ENCODE assay signal across 14 cellular contexts in genomic region chr5:61641748-61642565, GRCh38.
DNase-seq lines count a peak whose midpoint lies in the region; ATAC-seq, FAIRE-seq and TF ChIP-seq lines count a peak whose summit lies in the region.
"Had no signal": no experiment of that assay in that cellular context is flagged by ENCODE, and none has a peak within 500 bp of the region (broad histone marks: within the 10 kb centered on the region; RNA-seq: fewer than 3 reads in every experiment).

No MANE protein-coding gene starts in this region.

- peak; percentile 31 for TF ChIP-seq CTCF in AG09309 (IDR thresholded peaks at IDR 0.05; ENCODE audit: control insufficient read depth, insufficient read depth, low read depth, low read length, missing control alignments)
- peak; percentile 14 for TF ChIP-seq CTCF in GM13977 (IDR thresholded peaks at IDR 0.05; ENCODE audit: extremely low read depth, insufficient read depth, missing control alignments)
- TF ChIP-seq CTCF in left lung (IDR thresholded peaks at IDR 0.05): no peak
- no peak for TF ChIP-seq CTCF in mesothelial cell of epicardium (IDR thresholded peaks at IDR 0.05; ENCODE audit: unreplicated experiment)

- no peaks in the 10 kb centered on the region for H3K4me1 ChIP-seq in left lung

- in situ Hi-C loops in GM13977 (cut with MboI; ENCODE audit: low pct_unique_long_range_greater_than_20kb, low sequenced_read_pairs, unreplicated experiment): no loop called here

- H3K9me3 ChIP-seq in left lung: no peaks in the 10 kb centered on the region

- H3K27ac Mint-ChIP-seq in mesothelial cell of epicardium: no peak overlapping the region
- H3K27ac Mint-ChIP-seq: activated T-helper 2 cell treated with anti-CD3 and anti-CD28 coated beads, Interferon-gamma antibody, Interleukin-2, Interleukin-4, amounts not matched to agents 10 μg/mL and 5 μg/mL and 100 μg/mL, durations not matched to agents 14 hours and 24 hours and 36 hours; CD4-positive, alpha-beta T cell; nephron progenitor cell had no signal

- H3K27me3 ChIP-seq in left lung: no peaks in the 10 kb centered on the region

- ATAC-seq in left lung: peak; percentile 30

- H3K36me3 ChIP-seq in left lung: no peaks in the 10 kb centered on the region

- no peak for FAIRE-seq in RCC 7860 (lab: Jason Lieb, UNC)
- FAIRE-seq: islet of Langerhans had no signal

- H3K4me3 ChIP-seq in AG09309 (ENCODE audit: control insufficient read depth, low read depth, low read length) (no peak overlapping the region), left lung (no peak overlapping the region)

- no peaks in the 10 kb centered on the region for H3K9me3 Mint-ChIP-seq in mesothelial cell of epicardium
- H3K9me3 Mint-ChIP-seq: activated T-helper 2 cell treated with anti-CD3 and anti-CD28 coated beads, Interferon-gamma antibody, Interleukin-2, Interleukin-4, amounts not matched to agents 10 μg/mL and 5 μg/mL and 100 μg/mL, durations not matched to agents 14 hours and 24 hours and 36 hours; CD4-positive, alpha-beta T cell; central memory CD8-positive, alpha-beta T cell; nephron progenitor cell had no signal

- intact Hi-C loops in left lung (cut with DNase I): no loop called here

- H3K36me3 Mint-ChIP-seq in mesothelial cell of epicardium: no peaks in the 10 kb centered on the region

- H3K4me3 Mint-ChIP-seq in mesothelial cell of epicardium: no peak overlapping the region
- H3K4me3 Mint-ChIP-seq: CD4-positive, alpha-beta T cell; central memory CD8-positive, alpha-beta T cell; nephron progenitor cell had no signal

- H3K4me1 Mint-ChIP-seq in mesothelial cell of epicardium: peaks cover 22% of the 10 kb centered on the region
- H3K4me1 Mint-ChIP-seq: central memory CD8-positive, alpha-beta T cell had no signal

- H3K27me3 Mint-ChIP-seq in mesothelial cell of epicardium (ENCODE audit: low read depth): peaks cover 8% of the 10 kb centered on the region

- no peak overlapping the region for H3K27ac ChIP-seq in left lung

- DNase-seq in AG09309 (ENCODE audit: low read depth) (no peak), GM13977 (ENCODE audit: low spot score) (no peak), amniotic epithelial cell (ENCODE audit: low read depth) (peak; percentile 19), left lung (no peak), mesothelial cell of epicardium (ENCODE audit: low spot score in 2 of 2, unreplicated experiment in 2 of 2) (no peak), NCI-H2227 treated with DMSO at 0.1 percent for 48 hours (lab: John Stamatoyannopoulos, UW) (no peak), H4 (ENCODE audit: low spot score) (no peak), RCC 7860 (ENCODE audit: low spot score) (no peak)
- DNase-seq: CD4-positive, alpha-beta T cell; NCI-H524; nephron progenitor cell had no signal

Comparison
In these comparisons a context has a peak if more than half of its experiments do, and no peak if none do; other contexts are left out.
1. CTCF ChIP-seq: peak in AG09309 (single experiment) and GM13977 (single experiment); none in left lung (0 of 2) and mesothelial cell of epicardium (single experiment).